1 cellular context compared by ENCODE assay signal in the genomic region with DNA sequence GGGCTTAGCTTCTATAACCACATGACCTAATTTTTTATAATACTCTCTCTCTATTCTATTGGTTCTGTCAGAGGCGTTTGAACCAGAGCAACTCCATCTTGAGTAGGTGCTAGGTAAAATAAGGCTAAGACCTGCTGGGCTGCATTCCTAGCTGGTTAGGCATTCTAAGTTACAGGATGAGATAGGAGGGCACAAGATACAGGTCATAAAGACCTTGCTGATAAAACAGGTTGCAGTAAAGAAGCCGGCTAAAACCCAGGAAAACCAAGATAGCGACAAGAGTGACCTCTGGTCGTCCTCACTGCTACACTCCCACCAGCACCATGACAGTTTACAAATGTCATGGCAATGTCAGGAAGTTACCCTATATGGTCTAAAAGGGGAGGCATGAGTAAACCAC.
A peak's percentile ranks its signal among the peaks of the same experiment; 100 is the strongest.
TF ChIP-seq lines count a peak whose summit lies in the region.
"Not testable (repeated sequence)": the region's sequence is repeated elsewhere in the genome, so short reads cannot be mapped to it uniquely, and the experiment has no call there.

No MANE protein-coding gene starts in this region.

TF ChIP-seq in K562, 482 proteins besides CTCF, POLR2A, EP300 and RAD21 (continued from another document and continues in another):
- TF ChIP-seq VEZF1 (CRISPR knock-in tag; IDR thresholded peaks at IDR 0.05) (peak; percentile 34; the same call in 1 of the 2 replicates), IFI16 (CRISPR knock-in tag; IDR thresholded peaks at IDR 0.05) (0 out of 2 replicates have a peak, but pooled peaks have one; percentile 49), TFE3 (CRISPR knock-in tag; IDR thresholded peaks at IDR 0.05) (0 out of 2 replicates have a peak, but pooled peaks have one; percentile 19), SMAD4 (CRISPR knock-in tag; conservative IDR thresholded peaks at IDR 0.05) (peak; percentile 95), ZKSCAN3 (CRISPR knock-in tag; IDR thresholded peaks at IDR 0.05) (peak; percentile 48; the same call in 1 of the 2 replicates), MAFG (tag; conservative IDR thresholded peaks at IDR 0.05) (peak; percentile 24; the same call in 1 of the 2 replicates), RNF219 (CRISPR knock-in tag; IDR thresholded peaks at IDR 0.05) (peak; percentile 68; the same call in 1 of the 2 replicates), MAZ (CRISPR knock-in tag; conservative IDR thresholded peaks at IDR 0.05 in 1 of 2, IDR thresholded peaks at IDR 0.05 in 1 of 2) (peak in 1 of 2 experiments; percentile 36; a peak in 2 of 4 replicates), NR2C2 (tag; IDR thresholded peaks at IDR 0.05) (peak; percentile 56; the same call in 1 of the 2 replicates), KLF6 (CRISPR knock-in tag; IDR thresholded peaks at IDR 0.05; ENCODE audit: borderline replicate concordance) (peak; percentile 96), HSF4 (CRISPR knock-in tag; IDR thresholded peaks at IDR 0.05; ENCODE audit: borderline replicate concordance) (0 out of 2 replicates have a peak, but pooled peaks have one; percentile 59), ARID1B (IDR thresholded peaks at IDR 0.05) (0 out of 2 replicates have a peak, but pooled peaks have one; percentile 18), HINFP (tag; conservative IDR thresholded peaks at IDR 0.05; ENCODE audit: low read depth) (peak; percentile 77), CEBPG (tag; conservative IDR thresholded peaks at IDR 0.05 in 1 of 2, IDR thresholded peaks at IDR 0.05 in 1 of 2) (0 out of 4 replicates have a peak, but pooled peaks of 1 of the 2 experiments have one; percentile 12), BCL6 (CRISPR knock-in tag; IDR thresholded peaks at IDR 0.05) (peak; percentile 92), GTF2A2 (tag; IDR thresholded peaks at IDR 0.05) (peak; percentile 93), PATZ1 (CRISPR knock-in tag; IDR thresholded peaks at IDR 0.05; ENCODE audit: borderline replicate concordance) (peak; percentile 90; the same call in 1 of the 2 replicates)
- TF ChIP-seq, protein P1, sequence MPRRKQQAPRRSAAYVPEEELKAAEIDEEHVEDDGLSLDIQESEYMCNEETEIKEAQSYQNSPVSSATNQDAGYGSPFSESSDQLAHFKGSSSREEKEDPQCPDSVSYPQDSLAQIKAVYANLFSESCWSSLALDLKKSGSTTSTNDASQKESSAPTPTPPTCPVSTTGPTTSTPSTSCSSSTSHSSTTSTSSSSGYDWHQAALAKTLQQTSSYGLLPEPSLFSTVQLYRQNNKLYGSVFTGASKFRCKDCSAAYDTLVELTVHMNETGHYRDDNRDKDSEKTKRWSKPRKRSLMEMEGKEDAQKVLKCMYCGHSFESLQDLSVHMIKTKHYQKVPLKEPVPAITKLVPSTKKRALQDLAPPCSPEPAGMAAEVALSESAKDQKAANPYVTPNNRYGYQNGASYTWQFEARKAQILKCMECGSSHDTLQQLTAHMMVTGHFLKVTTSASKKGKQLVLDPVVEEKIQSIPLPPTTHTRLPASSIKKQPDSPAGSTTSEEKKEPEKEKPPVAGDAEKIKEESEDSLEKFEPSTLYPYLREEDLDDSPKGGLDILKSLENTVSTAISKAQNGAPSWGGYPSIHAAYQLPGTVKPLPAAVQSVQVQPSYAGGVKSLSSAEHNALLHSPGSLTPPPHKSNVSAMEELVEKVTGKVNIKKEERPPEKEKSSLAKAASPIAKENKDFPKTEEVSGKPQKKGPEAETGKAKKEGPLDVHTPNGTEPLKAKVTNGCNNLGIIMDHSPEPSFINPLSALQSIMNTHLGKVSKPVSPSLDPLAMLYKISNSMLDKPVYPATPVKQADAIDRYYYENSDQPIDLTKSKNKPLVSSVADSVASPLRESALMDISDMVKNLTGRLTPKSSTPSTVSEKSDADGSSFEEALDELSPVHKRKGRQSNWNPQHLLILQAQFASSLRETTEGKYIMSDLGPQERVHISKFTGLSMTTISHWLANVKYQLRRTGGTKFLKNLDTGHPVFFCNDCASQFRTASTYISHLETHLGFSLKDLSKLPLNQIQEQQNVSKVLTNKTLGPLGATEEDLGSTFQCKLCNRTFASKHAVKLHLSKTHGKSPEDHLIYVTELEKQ (CRISPR knock-in tag; IDR thresholded peaks at IDR 0.05): peak; percentile 86
- TF ChIP-seq NR2C2, CEBPG (CRISPR knock-in tag; IDR thresholded peaks at IDR 0.05): not testable (repeated sequence)
- TF ChIP-seq, protein P2, sequence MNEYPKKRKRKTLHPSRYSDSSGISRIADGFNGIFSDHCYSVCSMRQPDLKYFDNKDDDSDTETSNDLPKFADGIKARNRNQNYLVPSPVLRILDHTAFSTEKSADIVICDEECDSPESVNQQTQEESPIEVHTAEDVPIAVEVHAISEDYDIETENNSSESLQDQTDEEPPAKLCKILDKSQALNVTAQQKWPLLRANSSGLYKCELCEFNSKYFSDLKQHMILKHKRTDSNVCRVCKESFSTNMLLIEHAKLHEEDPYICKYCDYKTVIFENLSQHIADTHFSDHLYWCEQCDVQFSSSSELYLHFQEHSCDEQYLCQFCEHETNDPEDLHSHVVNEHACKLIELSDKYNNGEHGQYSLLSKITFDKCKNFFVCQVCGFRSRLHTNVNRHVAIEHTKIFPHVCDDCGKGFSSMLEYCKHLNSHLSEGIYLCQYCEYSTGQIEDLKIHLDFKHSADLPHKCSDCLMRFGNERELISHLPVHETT (CRISPR knock-in tag; conservative IDR thresholded peaks at IDR 0.05 in 1 of 2, IDR thresholded peaks at IDR 0.05 in 1 of 2): peak in 1 of 2 experiments; percentile 98; a peak in 2 of 4 replicates
- TF ChIP-seq, protein P3, sequence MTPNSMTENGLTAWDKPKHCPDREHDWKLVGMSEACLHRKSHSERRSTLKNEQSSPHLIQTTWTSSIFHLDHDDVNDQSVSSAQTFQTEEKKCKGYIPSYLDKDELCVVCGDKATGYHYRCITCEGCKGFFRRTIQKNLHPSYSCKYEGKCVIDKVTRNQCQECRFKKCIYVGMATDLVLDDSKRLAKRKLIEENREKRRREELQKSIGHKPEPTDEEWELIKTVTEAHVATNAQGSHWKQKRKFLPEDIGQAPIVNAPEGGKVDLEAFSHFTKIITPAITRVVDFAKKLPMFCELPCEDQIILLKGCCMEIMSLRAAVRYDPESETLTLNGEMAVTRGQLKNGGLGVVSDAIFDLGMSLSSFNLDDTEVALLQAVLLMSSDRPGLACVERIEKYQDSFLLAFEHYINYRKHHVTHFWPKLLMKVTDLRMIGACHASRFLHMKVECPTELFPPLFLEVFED (CRISPR knock-in tag; conservative IDR thresholded peaks at IDR 0.05): peak; percentile 86
- TF ChIP-seq, protein P4, sequence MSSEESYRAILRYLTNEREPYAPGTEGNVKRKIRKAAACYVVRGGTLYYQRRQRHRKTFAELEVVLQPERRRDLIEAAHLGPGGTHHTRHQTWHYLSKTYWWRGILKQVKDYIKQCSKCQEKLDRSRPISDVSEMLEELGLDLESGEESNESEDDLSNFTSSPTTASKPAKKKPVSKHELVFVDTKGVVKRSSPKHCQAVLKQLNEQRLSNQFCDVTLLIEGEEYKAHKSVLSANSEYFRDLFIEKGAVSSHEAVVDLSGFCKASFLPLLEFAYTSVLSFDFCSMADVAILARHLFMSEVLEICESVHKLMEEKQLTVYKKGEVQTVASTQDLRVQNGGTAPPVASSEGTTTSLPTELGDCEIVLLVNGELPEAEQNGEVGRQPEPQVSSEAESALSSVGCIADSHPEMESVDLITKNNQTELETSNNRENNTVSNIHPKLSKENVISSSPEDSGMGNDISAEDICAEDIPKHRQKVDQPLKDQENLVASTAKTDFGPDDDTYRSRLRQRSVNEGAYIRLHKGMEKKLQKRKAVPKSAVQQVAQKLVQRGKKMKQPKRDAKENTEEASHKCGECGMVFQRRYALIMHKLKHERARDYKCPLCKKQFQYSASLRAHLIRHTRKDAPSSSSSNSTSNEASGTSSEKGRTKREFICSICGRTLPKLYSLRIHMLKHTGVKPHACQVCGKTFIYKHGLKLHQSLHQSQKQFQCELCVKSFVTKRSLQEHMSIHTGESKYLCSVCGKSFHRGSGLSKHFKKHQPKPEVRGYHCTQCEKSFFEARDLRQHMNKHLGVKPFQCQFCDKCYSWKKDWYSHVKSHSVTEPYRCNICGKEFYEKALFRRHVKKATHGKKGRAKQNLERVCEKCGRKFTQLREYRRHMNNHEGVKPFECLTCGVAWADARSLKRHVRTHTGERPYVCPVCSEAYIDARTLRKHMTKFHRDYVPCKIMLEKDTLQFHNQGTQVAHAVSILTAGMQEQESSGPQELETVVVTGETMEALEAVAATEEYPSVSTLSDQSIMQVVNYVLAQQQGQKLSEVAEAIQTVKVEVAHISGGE (CRISPR knock-in tag; IDR thresholded peaks at IDR 0.05): peak in 1 of 3 experiments; percentile 77; a peak in 1 of 6 replicates
- TF ChIP-seq, protein P5, sequence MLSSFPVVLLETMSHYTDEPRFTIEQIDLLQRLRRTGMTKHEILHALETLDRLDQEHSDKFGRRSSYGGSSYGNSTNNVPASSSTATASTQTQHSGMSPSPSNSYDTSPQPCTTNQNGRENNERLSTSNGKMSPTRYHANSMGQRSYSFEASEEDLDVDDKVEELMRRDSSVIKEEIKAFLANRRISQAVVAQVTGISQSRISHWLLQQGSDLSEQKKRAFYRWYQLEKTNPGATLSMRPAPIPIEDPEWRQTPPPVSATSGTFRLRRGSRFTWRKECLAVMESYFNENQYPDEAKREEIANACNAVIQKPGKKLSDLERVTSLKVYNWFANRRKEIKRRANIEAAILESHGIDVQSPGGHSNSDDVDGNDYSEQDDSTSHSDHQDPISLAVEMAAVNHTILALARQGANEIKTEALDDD (IDR thresholded peaks at IDR 0.05): peak; percentile 91
- TF ChIP-seq, protein P6, sequence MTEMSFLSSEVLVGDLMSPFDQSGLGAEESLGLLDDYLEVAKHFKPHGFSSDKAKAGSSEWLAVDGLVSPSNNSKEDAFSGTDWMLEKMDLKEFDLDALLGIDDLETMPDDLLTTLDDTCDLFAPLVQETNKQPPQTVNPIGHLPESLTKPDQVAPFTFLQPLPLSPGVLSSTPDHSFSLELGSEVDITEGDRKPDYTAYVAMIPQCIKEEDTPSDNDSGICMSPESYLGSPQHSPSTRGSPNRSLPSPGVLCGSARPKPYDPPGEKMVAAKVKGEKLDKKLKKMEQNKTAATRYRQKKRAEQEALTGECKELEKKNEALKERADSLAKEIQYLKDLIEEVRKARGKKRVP (CRISPR knock-in tag; IDR thresholded peaks at IDR 0.05): peak; percentile 78
